Comparison of ENCODE assay signal across 2 cellular contexts in the genomic region with DNA sequence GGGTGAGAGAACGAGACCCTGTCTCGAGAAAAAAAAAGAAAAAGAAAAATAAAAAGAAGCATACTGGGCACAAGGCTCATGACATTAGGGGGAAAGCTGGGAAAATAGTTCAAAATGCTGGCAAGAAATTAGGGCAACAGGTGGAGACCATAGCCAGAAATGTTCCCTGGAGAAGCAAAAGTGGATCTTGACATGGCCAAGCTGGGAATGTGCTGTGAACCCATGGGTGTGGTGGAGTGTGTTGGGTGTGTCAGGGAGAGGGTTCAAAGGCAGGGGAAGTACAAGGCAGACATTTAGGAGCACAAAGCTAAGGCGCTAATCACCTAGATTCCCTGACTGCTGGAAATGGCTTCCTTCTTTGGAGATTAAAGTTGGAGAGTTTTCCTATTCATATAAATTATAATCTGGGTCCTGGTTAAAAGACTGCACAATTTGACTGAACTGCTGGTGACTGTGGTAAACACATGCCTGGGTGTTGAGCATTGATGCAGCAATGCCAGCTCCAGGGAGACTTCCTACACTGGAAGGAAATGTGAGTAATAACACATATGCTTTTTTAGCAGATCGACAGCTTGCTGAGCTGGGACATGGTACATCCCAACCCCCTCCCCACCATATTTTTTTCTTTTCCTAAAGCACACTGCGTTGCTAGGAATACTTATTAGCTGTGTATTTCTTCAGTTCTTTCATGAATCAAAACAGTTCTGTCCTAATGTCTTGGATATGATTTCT.
TF ChIP-seq lines count a peak whose summit lies in the region.

No MANE protein-coding gene starts in this region.

TF ChIP-seq in SK-N-SH treated with all-trans-retinoic acid at 6 μM for 48 hours, 23 proteins besides CTCF, POLR2A, EP300 and RAD21 (continued from another document):
- TF ChIP-seq TSHZ2 (CRISPR knock-in tag; IDR thresholded peaks at IDR 0.05) (no peak), OSR1 (CRISPR knock-in tag; IDR thresholded peaks at IDR 0.05) (no peak), SNAI2 (CRISPR knock-in tag; IDR thresholded peaks at IDR 0.05) (no peak), TOX (CRISPR knock-in tag; IDR thresholded peaks at IDR 0.05; ENCODE audit: borderline replicate concordance) (no peak), GLIS3 (CRISPR knock-in tag; IDR thresholded peaks at IDR 0.05) (no peak), ZNF565 (CRISPR knock-in tag; conservative IDR thresholded peaks at IDR 0.05; ENCODE audit: low read depth) (no peak), TCF4 (CRISPR knock-in tag; IDR thresholded peaks at IDR 0.05; ENCODE audit: borderline replicate concordance) (no peak), ESRRG (CRISPR knock-in tag; IDR thresholded peaks at IDR 0.05) (no peak)
- TF ChIP-seq, protein P1, sequence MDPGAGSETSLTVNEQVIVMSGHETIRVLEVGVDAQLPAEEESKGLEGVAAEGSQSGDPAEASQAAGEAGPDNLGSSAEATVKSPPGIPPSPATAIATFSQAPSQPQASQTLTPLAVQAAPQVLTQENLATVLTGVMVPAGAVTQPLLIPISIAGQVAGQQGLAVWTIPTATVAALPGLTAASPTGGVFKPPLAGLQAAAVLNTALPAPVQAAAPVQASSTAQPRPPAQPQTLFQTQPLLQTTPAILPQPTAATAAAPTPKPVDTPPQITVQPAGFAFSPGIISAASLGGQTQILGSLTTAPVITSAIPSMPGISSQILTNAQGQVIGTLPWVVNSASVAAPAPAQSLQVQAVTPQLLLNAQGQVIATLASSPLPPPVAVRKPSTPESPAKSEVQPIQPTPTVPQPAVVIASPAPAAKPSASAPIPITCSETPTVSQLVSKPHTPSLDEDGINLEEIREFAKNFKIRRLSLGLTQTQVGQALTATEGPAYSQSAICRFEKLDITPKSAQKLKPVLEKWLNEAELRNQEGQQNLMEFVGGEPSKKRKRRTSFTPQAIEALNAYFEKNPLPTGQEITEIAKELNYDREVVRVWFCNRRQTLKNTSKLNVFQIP (CRISPR knock-in tag; IDR thresholded peaks at IDR 0.05; ENCODE audit: borderline replicate concordance, low read depth): no peak
TF ChIP-seq in SK-N-SH treated with all-trans-retinoic acid at 6 μM for 48 hours: peak in this region for 0.

TF ChIP-seq in SK-N-SH, 30 proteins besides CTCF, POLR2A, EP300 and RAD21 (continued from another document):
- no peak for TF ChIP-seq PBX3 (IDR thresholded peaks at IDR 0.05)
- no peak for TF ChIP-seq MXI1 (IDR thresholded peaks at IDR 0.05; ENCODE audit: low read depth, low read length)
- TF ChIP-seq, protein P2, sequence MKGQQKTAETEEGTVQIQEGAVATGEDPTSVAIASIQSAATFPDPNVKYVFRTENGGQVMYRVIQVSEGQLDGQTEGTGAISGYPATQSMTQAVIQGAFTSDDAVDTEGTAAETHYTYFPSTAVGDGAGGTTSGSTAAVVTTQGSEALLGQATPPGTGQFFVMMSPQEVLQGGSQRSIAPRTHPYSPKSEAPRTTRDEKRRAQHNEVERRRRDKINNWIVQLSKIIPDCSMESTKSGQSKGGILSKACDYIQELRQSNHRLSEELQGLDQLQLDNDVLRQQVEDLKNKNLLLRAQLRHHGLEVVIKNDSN (IDR thresholded peaks at IDR 0.05; ENCODE audit: borderline replicate concordance, low read depth): no peak
- TF ChIP-seq CHD2 (IDR thresholded peaks at IDR 0.05; ENCODE audit: low read length, partially characterized antibody): no peak
- TF ChIP-seq GABPA (IDR thresholded peaks at IDR 0.05; ENCODE audit: low read depth): no peak
- TF ChIP-seq MEF2A (IDR thresholded peaks at IDR 0.05; ENCODE audit: borderline replicate concordance, low read depth): no peak
- TF ChIP-seq, protein P3, sequence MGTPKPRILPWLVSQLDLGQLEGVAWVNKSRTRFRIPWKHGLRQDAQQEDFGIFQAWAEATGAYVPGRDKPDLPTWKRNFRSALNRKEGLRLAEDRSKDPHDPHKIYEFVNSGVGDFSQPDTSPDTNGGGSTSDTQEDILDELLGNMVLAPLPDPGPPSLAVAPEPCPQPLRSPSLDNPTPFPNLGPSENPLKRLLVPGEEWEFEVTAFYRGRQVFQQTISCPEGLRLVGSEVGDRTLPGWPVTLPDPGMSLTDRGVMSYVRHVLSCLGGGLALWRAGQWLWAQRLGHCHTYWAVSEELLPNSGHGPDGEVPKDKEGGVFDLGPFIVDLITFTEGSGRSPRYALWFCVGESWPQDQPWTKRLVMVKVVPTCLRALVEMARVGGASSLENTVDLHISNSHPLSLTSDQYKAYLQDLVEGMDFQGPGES (IDR thresholded peaks at IDR 0.05; ENCODE audit: low read depth, low read length): no peak
- TF ChIP-seq TEAD4 (IDR thresholded peaks at IDR 0.05; ENCODE audit: borderline replicate concordance, insufficient read depth): no peak
- TF ChIP-seq, protein P4, sequence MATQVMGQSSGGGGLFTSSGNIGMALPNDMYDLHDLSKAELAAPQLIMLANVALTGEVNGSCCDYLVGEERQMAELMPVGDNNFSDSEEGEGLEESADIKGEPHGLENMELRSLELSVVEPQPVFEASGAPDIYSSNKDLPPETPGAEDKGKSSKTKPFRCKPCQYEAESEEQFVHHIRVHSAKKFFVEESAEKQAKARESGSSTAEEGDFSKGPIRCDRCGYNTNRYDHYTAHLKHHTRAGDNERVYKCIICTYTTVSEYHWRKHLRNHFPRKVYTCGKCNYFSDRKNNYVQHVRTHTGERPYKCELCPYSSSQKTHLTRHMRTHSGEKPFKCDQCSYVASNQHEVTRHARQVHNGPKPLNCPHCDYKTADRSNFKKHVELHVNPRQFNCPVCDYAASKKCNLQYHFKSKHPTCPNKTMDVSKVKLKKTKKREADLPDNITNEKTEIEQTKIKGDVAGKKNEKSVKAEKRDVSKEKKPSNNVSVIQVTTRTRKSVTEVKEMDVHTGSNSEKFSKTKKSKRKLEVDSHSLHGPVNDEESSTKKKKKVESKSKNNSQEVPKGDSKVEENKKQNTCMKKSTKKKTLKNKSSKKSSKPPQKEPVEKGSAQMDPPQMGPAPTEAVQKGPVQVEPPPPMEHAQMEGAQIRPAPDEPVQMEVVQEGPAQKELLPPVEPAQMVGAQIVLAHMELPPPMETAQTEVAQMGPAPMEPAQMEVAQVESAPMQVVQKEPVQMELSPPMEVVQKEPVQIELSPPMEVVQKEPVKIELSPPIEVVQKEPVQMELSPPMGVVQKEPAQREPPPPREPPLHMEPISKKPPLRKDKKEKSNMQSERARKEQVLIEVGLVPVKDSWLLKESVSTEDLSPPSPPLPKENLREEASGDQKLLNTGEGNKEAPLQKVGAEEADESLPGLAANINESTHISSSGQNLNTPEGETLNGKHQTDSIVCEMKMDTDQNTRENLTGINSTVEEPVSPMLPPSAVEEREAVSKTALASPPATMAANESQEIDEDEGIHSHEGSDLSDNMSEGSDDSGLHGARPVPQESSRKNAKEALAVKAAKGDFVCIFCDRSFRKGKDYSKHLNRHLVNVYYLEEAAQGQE (IDR thresholded peaks at IDR 0.05; ENCODE audit: low read depth, low read length): no peak
- TF ChIP-seq RXRA (IDR thresholded peaks at IDR 0.05; ENCODE audit: borderline replicate concordance, low read depth): no peak
- TF ChIP-seq NRF1 (IDR thresholded peaks at IDR 0.05; ENCODE audit: low read depth, low read length): no peak
- TF ChIP-seq, protein P5, sequence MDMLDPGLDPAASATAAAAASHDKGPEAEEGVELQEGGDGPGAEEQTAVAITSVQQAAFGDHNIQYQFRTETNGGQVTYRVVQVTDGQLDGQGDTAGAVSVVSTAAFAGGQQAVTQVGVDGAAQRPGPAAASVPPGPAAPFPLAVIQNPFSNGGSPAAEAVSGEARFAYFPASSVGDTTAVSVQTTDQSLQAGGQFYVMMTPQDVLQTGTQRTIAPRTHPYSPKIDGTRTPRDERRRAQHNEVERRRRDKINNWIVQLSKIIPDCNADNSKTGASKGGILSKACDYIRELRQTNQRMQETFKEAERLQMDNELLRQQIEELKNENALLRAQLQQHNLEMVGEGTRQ (IDR thresholded peaks at IDR 0.05; ENCODE audit: borderline replicate concordance, low read depth, low read length): no peak
